In the genomic region with DNA sequence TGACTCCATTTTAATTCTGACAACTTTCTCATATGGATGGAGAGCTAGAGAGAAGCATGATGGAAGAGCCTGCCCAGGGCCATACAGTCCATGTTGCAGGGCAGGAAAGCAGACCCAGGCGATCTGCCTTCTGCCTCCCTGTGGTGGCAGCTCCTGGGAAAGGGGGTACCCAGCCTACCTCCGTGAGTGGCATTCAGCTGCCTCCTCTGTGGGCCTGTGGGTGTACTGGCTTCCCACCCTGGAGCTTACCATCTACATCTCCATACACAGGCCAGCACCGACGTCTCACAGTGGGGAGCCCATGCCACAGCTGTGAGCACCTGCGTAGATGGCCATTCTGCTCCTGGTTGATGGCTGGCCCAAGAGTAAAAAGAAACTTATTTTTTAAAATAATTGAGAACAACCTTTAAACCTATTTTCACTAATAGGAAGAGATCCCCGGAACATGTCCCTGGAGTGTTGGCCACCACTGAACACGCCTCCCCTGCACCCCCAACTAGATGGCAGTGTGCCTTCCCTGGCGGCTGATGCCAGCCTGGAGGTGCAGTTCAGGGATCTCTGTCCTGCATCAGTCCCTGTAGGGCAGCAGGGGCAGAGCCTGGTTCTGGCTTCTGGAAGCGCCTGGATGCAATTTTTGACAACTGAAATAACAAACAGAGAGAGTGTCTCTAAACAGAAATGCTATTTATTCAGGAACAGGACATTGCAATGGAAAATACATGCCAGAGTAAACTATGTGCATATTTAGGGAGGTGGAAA, we compare ENCODE assay signal across 1 cellular context.
TF ChIP-seq lines count a peak whose summit lies in the region.

No MANE protein-coding gene starts in this region.

TF ChIP-seq in H1, 55 proteins besides CTCF, POLR2A, EP300 and RAD21 (continued from another document):
- TF ChIP-seq ATF2 (IDR thresholded peaks at IDR 0.05; ENCODE audit: low read length) (no peak), NRF1 (IDR thresholded peaks at IDR 0.05; ENCODE audit: low read depth, low read length) (no peak), BRCA1 (IDR thresholded peaks at IDR 0.05; ENCODE audit: low read depth, low read length) (no peak), SP4 (IDR thresholded peaks at IDR 0.05; ENCODE audit: low read length) (no peak), KDM1A (IDR thresholded peaks at IDR 0.05; ENCODE audit: borderline replicate concordance, low read length) (no peak)
